In genomic region chr1:93714350-93714749, GRCh38 we compare ENCODE assay signal across 21 cellular contexts. TPM values are rescaled to one million over a fixed set of nuclear protein-coding genes. Genes with fewer than 3 reads are reported as not detected.
DNase-seq lines count a peak whose midpoint lies in the region; ATAC-seq lines count a peak whose summit lies in the region.
"Had no signal": no experiment of that assay in that cellular context is flagged by ENCODE, and none has a peak within 500 bp of the region (broad histone marks: within the 10 kb centered on the region; RNA-seq: fewer than 3 reads in every experiment).

No MANE protein-coding gene starts in this region.

- peak overlapping the region; percentile 65 for H3K56ac ChIP-seq in mesendoderm (ENCODE audit: low read length)

- no peak for ATAC-seq in left lobe of liver
- no peak for ATAC-seq in GM21526 (IDR thresholded peaks at IDR 0.05; ENCODE audit: low FRiP score, unreplicated experiment)
- ATAC-seq: Panc1, SK-N-SH treated with all-trans-retinoic acid at 6 μM for 48 hours had no signal

- H2BK15ac ChIP-seq in mesendoderm (replicated peaks; ENCODE audit: low read depth), result no peak overlapping the region

- H3K27ac Mint-ChIP-seq in T-helper 2 cell treated with Interferon-gamma antibody and Interleukin-4, amounts not matched to agents 5 μg/mL and 100 μg/mL, for 36 hours, result no peak overlapping the region
- H3K27ac Mint-ChIP-seq: CD8-positive, alpha-beta memory T cell had no signal

- H3K27ac ChIP-seq in mesendoderm (ENCODE audit: low read depth, low read length) (no peak overlapping the region), caudate nucleus (ENCODE audit: low read depth, low read length) (no peak overlapping the region)
- H3K27ac ChIP-seq: C4-2B had no signal

- peaks cover 18% of the 10 kb centered on the region for H3K9me3 Mint-ChIP-seq in T-helper 2 cell treated with Interferon-gamma antibody and Interleukin-4, amounts not matched to agents 5 μg/mL and 100 μg/mL, for 36 hours

- H3K4ac ChIP-seq in mesendoderm (ENCODE audit: low read depth, low read length), result peak overlapping the region; percentile 88

- no peak overlapping the region for H3K9ac ChIP-seq in mesendoderm (ENCODE audit: low read length)

- H2AK5ac ChIP-seq in mesendoderm (ENCODE audit: low read length), result peak overlapping the region; percentile 44

- H3K4me1 ChIP-seq in mesendoderm (ENCODE audit: control insufficient read depth, low read depth, low read length), result peaks cover 38% of the 10 kb centered on the region

- H3K18ac ChIP-seq in mesendoderm (ENCODE audit: low read length), result peak overlapping the region; percentile 78

- no peak overlapping the region for H3K4me2 ChIP-seq in mesendoderm (ENCODE audit: low read length)

- no peak overlapping the region for H3K4me3 ChIP-seq in mesendoderm (ENCODE audit: low read length)
- H3K4me3 ChIP-seq: MG63 had no signal

- H3K4me1 Mint-ChIP-seq in T-helper 2 cell treated with Interferon-gamma antibody and Interleukin-4, amounts not matched to agents 5 μg/mL and 100 μg/mL, for 36 hours (ENCODE audit: low read depth), result peaks cover 73% of the 10 kb centered on the region

- no peak for DNase-seq in T-helper 2 cell treated with Interferon-gamma antibody and Interleukin-4, amounts not matched to agents 5 μg/mL and 100 μg/mL, for 36 hours (ENCODE audit: low spot score)
- DNase-seq in T-helper 2 cell (no peak), NCI-H69 (lab: John Stamatoyannopoulos, UW) (peak; percentile 4), mesendoderm (no peak), left lobe of liver (ENCODE audit: low spot score) (no peak), SW480 (ENCODE audit: low spot score) (no peak), caudate nucleus (lab: John Stamatoyannopoulos, UW) (no peak)
- DNase-seq: 8988T; Calu3; CD8-positive, alpha-beta memory T cell; DMS153; GDM1; MG63; NCI-H1694 treated with DMSO at 0.1 percent for 48 hours; NCI-H2081 treated with DMSO at 0.1 percent for 48 hours; NCI-H2171 treated with DMSO at 0.1 percent for 48 hours; NCI-H526 treated with DMSO at 0.1 percent for 48 hours had no signal

- peaks cover 14% of the 10 kb centered on the region for H3K36me3 Mint-ChIP-seq in T-helper 2 cell treated with Interferon-gamma antibody and Interleukin-4, amounts not matched to agents 5 μg/mL and 100 μg/mL, for 36 hours (ENCODE audit: low read depth)

- H3K36me3 ChIP-seq in mesendoderm (ENCODE audit: control insufficient read depth, insufficient read depth, low read length), result no peaks in the 10 kb centered on the region
- H3K36me3 ChIP-seq: MG63 had no signal

- no peaks in the 10 kb centered on the region for H3K27me3 ChIP-seq in mesendoderm (ENCODE audit: insufficient read depth, low read length, poor library complexity)
- H3K27me3 ChIP-seq: MG63 had no signal

- H2BK120ac ChIP-seq in mesendoderm (ENCODE audit: low read depth, low read length), result peak overlapping the region; percentile 62

- H3K79me2 ChIP-seq in mesendoderm (ENCODE audit: control insufficient read depth, insufficient read depth, low read length), result no peaks in the 10 kb centered on the region

- no peak overlapping the region for H4K8ac ChIP-seq in mesendoderm (ENCODE audit: low read depth, low read length)

- H3K79me1 ChIP-seq in mesendoderm (ENCODE audit: low read length), result no peaks in the 10 kb centered on the region

- no peak overlapping the region for H3K23ac ChIP-seq in mesendoderm (ENCODE audit: low read length)

- WGBS in mesendoderm (ENCODE audit: extremely low coverage, insufficient coverage, low lambda C conversion rate), result no CpG with 5 or more reads among the region's 1 CpG

- peak overlapping the region; percentile 24 for H3K4me3 Mint-ChIP-seq in T-helper 2 cell treated with Interferon-gamma antibody and Interleukin-4, amounts not matched to agents 5 μg/mL and 100 μg/mL, for 36 hours
- H3K4me3 Mint-ChIP-seq: CD8-positive, alpha-beta memory T cell had no signal

- H4K5ac ChIP-seq in mesendoderm (ENCODE audit: low read length), result peak overlapping the region; percentile 7

- H3K27me3 Mint-ChIP-seq in T-helper 2 cell treated with Interferon-gamma antibody and Interleukin-4, amounts not matched to agents 5 μg/mL and 100 μg/mL, for 36 hours (ENCODE audit: low read depth), result peaks cover 3% of the 10 kb centered on the region

- peak overlapping the region; percentile 26 for H2BK5ac ChIP-seq in mesendoderm (ENCODE audit: low read length)

RNA-seq across cellular contexts. Expression of gene BCAR3, which starts 32.7 kb away (rescaled TPM):
- 23.5 TPM for polyA plus RNA-seq in mesendoderm (2013, experiment 1 of 2)
- 23.0 TPM for polyA plus RNA-seq in mesendoderm (2013, experiment 2 of 2)
- total RNA-seq in left lobe of liver, result 16.8 TPM
